In the genomic region with DNA sequence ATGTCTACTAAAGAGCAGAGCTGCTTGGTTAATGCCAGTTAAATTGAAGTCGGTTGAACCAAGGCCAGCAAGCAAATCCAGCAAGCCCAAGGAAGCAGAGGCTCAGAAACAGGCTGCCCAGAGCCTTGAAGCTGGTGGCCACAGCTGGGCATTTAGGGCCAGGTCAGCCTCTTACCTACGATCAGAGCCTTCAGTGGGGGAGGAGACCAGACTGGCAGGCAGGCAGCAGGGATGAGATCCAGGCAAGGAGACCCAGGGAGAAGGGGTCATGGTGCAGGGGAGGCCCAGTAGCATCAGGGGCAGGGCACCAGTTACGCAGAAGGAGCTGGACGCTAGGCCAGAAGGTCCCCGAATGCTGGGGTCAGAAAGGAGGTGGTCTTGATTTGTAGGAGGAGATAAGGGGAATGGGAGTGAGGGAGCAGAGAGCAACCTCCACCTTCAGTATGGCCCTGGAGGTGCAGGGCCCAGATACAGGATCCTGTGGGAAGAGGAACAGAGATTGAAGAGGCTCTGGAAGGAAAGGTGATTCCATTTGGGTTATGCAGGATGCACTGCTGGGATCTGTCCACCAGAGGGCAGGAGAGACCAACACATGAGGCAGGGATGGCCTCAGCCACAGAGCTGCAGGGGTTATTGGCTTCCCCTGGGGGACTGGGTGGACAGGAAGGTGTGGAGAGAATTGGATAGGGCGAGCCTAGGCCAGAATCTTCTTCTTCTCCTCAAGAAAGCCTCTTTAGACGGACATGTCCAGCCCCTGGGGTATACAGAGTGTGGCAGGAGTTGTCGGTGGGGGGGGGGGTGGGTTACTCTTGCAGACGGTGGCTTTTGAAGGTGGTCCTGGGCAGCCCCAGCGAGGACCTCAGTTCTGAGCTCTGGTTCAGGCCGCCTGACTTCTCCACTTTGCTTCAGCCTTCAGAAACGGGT, we compare ENCODE assay signal across 8 cellular contexts.
DNase-seq lines count a peak whose midpoint lies in the region; ATAC-seq and TF ChIP-seq lines count a peak whose summit lies in the region.

No MANE protein-coding gene starts in this region.

- TF ChIP-seq EP300 in esophagus muscularis mucosa (IDR thresholded peaks at IDR 0.05): no peak

- peaks cover 22 to 23% of the 10 kb centered on the region in 2 donors for H3K27me3 Mint-ChIP-seq in natural killer cell (ENCODE audit: low read depth in 2 of 2)
- H3K27me3 Mint-ChIP-seq in stimulated activated naive CD8-positive, alpha-beta T cell treated with anti-CD3 and anti-CD28 coated beads, Interleukin-15, amount 100 ng/mL, for 72 hours: peaks cover 80% of the 10 kb centered on the region

- H3K27me3 ChIP-seq in NT2/D1 (ENCODE audit: insufficient read depth, insufficient read length) (no peaks in the 10 kb centered on the region), esophagus muscularis mucosa (peaks cover 0 to 59% (median 0%) of the 10 kb centered on the region in 4 donors)

- no peak overlapping the region for H3K4me3 ChIP-seq in NT2/D1 (ENCODE audit: insufficient read length, low read depth)
- H3K4me3 ChIP-seq in esophagus muscularis mucosa: no peak overlapping the region

- no peaks in the 10 kb centered on the region for H3K36me3 Mint-ChIP-seq in natural killer cell

- TF ChIP-seq CTCF in esophagus muscularis mucosa (IDR thresholded peaks at IDR 0.05) (peak; percentile 85 to 94 (median 93)), natural killer cell (IDR thresholded peaks at IDR 0.05) (peak; percentile 79)

- WGBS in esophagus muscularis mucosa: 55% methylated on average over 11 of the region's 12 CpGs

- DNase-seq in GDM1 (lab: John Stamatoyannopoulos, UW) (peak; percentile 24), NT2/D1 (ENCODE audit: low read depth, low spot score) (peak; percentile 82), activated T-cell treated with anti-CD3 and anti-CD28 coated beads for 24 hours (ENCODE audit: low read depth) (peak; percentile 45), esophagus muscularis mucosa (ENCODE audit: extremely low spot score) (peak; percentile 91), natural killer cell (peak; percentile 51), posterior vena cava (ENCODE audit: low spot score) (no peak)
- DNase-seq in stimulated activated naive CD8-positive, alpha-beta T cell treated with anti-CD3 and anti-CD28 coated beads, Interleukin-15, amount 100 ng/mL, for 72 hours: peak; percentile 58 to 59

- no peaks in the 10 kb centered on the region for H3K9me3 Mint-ChIP-seq in natural killer cell
- H3K9me3 Mint-ChIP-seq in stimulated activated naive CD8-positive, alpha-beta T cell treated with anti-CD3 and anti-CD28 coated beads, Interleukin-15, amount 100 ng/mL, for 72 hours: no peaks in the 10 kb centered on the region

- no peak overlapping the region for H3K27ac ChIP-seq in esophagus muscularis mucosa (replicated peaks in 1 of 4)

- peaks cover 0 to 14% of the 10 kb centered on the region in 2 donors for H3K4me1 Mint-ChIP-seq in natural killer cell
- peaks cover 10% of the 10 kb centered on the region for H3K4me1 Mint-ChIP-seq in stimulated activated naive CD8-positive, alpha-beta T cell treated with anti-CD3 and anti-CD28 coated beads, Interleukin-15, amount 100 ng/mL, for 72 hours

- intact Hi-C loops in esophagus muscularis mucosa (cut with DNase I): no loop called here
- intact Hi-C loops in natural killer cell (cut with micrococcal nuclease): loop anchor here (2.0 kb wide), 1 partner anchor 360 kb away; no protein-coding TSS in a partner anchor
- intact Hi-C loops in posterior vena cava (cut with DNase I): loop anchor here in 1 of 2 donors (10.0 kb wide), 1 partner anchor 896 kb away; no protein-coding TSS in a partner anchor

- H3K4me3 Mint-ChIP-seq in natural killer cell: no peak overlapping the region
- H3K4me3 Mint-ChIP-seq in stimulated activated naive CD8-positive, alpha-beta T cell treated with anti-CD3 and anti-CD28 coated beads, Interleukin-15, amount 100 ng/mL, for 72 hours: peak overlapping the region in 1 of 2 donors; percentile 25

- no peak overlapping the region for H3K9ac ChIP-seq in NT2/D1 (ENCODE audit: insufficient read length, low read depth)

- peaks cover 2% of the 10 kb centered on the region for H3K36me3 ChIP-seq in NT2/D1 (ENCODE audit: insufficient read depth, insufficient read length, low read length)
- H3K36me3 ChIP-seq in esophagus muscularis mucosa: no peaks in the 10 kb centered on the region

- peak; percentile 76 for ATAC-seq in HG03095 (IDR thresholded peaks at IDR 0.05; ENCODE audit: unreplicated experiment)
- peak; percentile 71 to 94 (median 86) for ATAC-seq in natural killer cell
- peak; percentile 53 for ATAC-seq in stimulated activated naive CD8-positive, alpha-beta T cell treated with anti-CD3 and anti-CD28 coated beads, Interleukin-15, amount 100 ng/mL, for 72 hours

- no peak for TF ChIP-seq POLR2A in esophagus muscularis mucosa (IDR thresholded peaks at IDR 0.05; ENCODE audit: low read depth)

- H3K9me3 ChIP-seq in NT2/D1 (ENCODE audit: insufficient read depth, low read length) (no peaks in the 10 kb centered on the region), esophagus muscularis mucosa (no peaks in the 10 kb centered on the region)

- H3K4me1 ChIP-seq in NT2/D1 (ENCODE audit: insufficient read depth, insufficient read length): peaks cover 12% of the 10 kb centered on the region
- peaks cover 10 to 16% (median 11%) of the 10 kb centered on the region in 4 donors for H3K4me1 ChIP-seq in esophagus muscularis mucosa

- H3K27ac Mint-ChIP-seq in natural killer cell: no peak overlapping the region
- H3K27ac Mint-ChIP-seq in stimulated activated naive CD8-positive, alpha-beta T cell treated with anti-CD3 and anti-CD28 coated beads, Interleukin-15, amount 100 ng/mL, for 72 hours: no peak overlapping the region
